ENCODE assay signal across 8 cellular contexts in the genomic region with DNA sequence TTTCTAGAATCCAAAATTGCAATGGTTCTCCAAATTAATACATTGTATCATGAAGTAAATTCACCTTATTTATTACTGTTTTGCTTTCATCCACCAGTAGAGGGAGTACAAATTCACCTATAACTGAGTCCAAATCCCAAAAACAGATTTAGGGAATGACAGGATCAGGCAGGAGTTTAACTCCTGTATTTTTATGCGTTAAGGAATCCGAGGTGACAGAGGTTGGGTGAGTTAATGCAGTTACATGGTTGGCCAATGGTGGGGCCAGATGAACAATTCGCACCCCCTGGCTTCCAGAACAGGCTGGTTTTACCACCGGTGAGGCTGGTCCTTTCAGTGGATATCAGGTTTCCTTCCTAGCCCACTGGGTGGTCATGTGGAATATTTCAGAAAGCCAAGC.
DNase-seq lines count a peak whose midpoint lies in the region; ATAC-seq and TF ChIP-seq lines count a peak whose summit lies in the region.

No MANE protein-coding gene starts in this region.

- peak; percentile 34 for TF ChIP-seq CTCF in NB4 (IDR thresholded peaks at IDR 0.05; ENCODE audit: low read depth, low read length)
- TF ChIP-seq CTCF in osteoblast (IDR thresholded peaks at IDR 0.05; ENCODE audit: extremely low read depth, low read depth, low read length) = peak; percentile 74

- ATAC-seq in HG02588 (IDR thresholded peaks at IDR 0.05; ENCODE audit: unreplicated experiment) (no peak), HG03460 (IDR thresholded peaks at IDR 0.05; ENCODE audit: unreplicated experiment) (no peak)

- TF ChIP-seq POLR2A in NB4 (IDR thresholded peaks at IDR 0.05; ENCODE audit: extremely low read depth, insufficient read length) = no peak

- no peaks in the 10 kb centered on the region for H3K9me3 ChIP-seq in osteoblast (ENCODE audit: low read depth, low read length)

- DNase-seq in ELR (ENCODE audit: low read depth) = peak; percentile 43
- DNase-seq in NB4 (ENCODE audit: low read depth) = peak; percentile 5
- DNase-seq in dermis microvascular lymphatic vessel endothelial cell (ENCODE audit: low read depth in 2 of 2) = peak; percentile 1 to 4
- peak; percentile 67 for DNase-seq in osteoblast (ENCODE audit: insufficient read length, low spot score, missing footprints)
- DNase-seq in GF-D8 (lab: John Stamatoyannopoulos, UW) = no peak
- no peak for DNase-seq in activated gamma-delta T cell treated with Interleukin-2 at 50 U/mL for 16 hours

- H3K27ac ChIP-seq in osteoblast (ENCODE audit: low read depth, low read length) = no peak overlapping the region

- no peaks in the 10 kb centered on the region for H3K27me3 ChIP-seq in osteoblast (ENCODE audit: insufficient read depth, low read length)

- H2AFZ ChIP-seq in osteoblast (ENCODE audit: low read length) = no peak overlapping the region

- no peaks in the 10 kb centered on the region for H3K79me2 ChIP-seq in osteoblast (ENCODE audit: insufficient read depth, low read length)

- no peaks in the 10 kb centered on the region for H3K36me3 ChIP-seq in osteoblast (ENCODE audit: insufficient read depth, low read length)

- H3K4me2 ChIP-seq in osteoblast (ENCODE audit: insufficient read depth, low read length) = peak overlapping the region; percentile 36

- H3K4me3 ChIP-seq in NB4 (ENCODE audit: low read depth, low read length) (no peak overlapping the region), osteoblast (ENCODE audit: insufficient read depth, low read length) (no peak overlapping the region)

- no peaks in the 10 kb centered on the region for H3K4me1 ChIP-seq in osteoblast (ENCODE audit: insufficient read depth, low read length)

- no peaks in the 10 kb centered on the region for H4K20me1 ChIP-seq in osteoblast (ENCODE audit: insufficient read depth, low read length)

Comparison
In these comparisons a context has a peak if more than half of its experiments do, and no peak if none do; other contexts are left out.
1. DNase-seq: peak in ELR (single experiment), NB4 (single experiment), dermis microvascular lymphatic vessel endothelial cell (2 of 2) and osteoblast (single experiment); none in GF-D8 (single experiment) and activated gamma-delta T cell treated with Interleukin-2 at 50 U/mL for 16 hours (single experiment).